In genomic region chr4:140089216-140089615, GRCh38 we compare ENCODE assay signal across 25 cellular contexts.
"Had no signal": no experiment of that assay in that cellular context is flagged by ENCODE, and none has a peak within 500 bp of the region (broad histone marks: within the 10 kb centered on the region; RNA-seq: fewer than 3 reads in every experiment).

No MANE protein-coding gene starts in this region.

- H3K27ac ChIP-seq: breast epithelium, Peyer's patch, RWPE1 had no signal

- H3K36me3 Mint-ChIP-seq: activated naive CD4-positive, alpha-beta T cell treated with anti-CD3 and anti-CD28 coated beads, Interleukin-2, amount 10 ng/mL, durations not matched to agents 7 days and 5 days had no signal

- H3K27me3 Mint-ChIP-seq: activated CD8-positive, alpha-beta T cell treated with anti-CD3 and anti-CD28 coated beads for 36 hours; activated naive CD8-positive, alpha-beta T cell treated with anti-CD3 and anti-CD28 coated beads for 36 hours had no signal

- ATAC-seq: activated CD4-positive, CD25-positive, alpha-beta regulatory T cell treated with anti-CD3 and anti-CD28 coated beads, Interleukin-2, amount 50 U/mL, for 24 hours; activated CD8-positive, alpha-beta T cell treated with anti-CD3 and anti-CD28 coated beads for 36 hours; activated T-cell treated with anti-CD3 and anti-CD28 coated beads, Interleukin-2, amount 50 U/mL, for 72 hours had no signal

- H3K27ac Mint-ChIP-seq: activated CD8-positive, alpha-beta T cell treated with anti-CD3 and anti-CD28 coated beads for 36 hours; activated naive CD4-positive, alpha-beta T cell treated with anti-CD3 and anti-CD28 coated beads, Interleukin-2, amount 10 ng/mL, durations not matched to agents 7 days and 5 days; activated naive CD8-positive, alpha-beta T cell treated with anti-CD3 and anti-CD28 coated beads for 36 hours; activated T-cell treated with anti-CD3 and anti-CD28 coated beads, Interleukin-2, amount 50 U/mL, for 72 hours; activated T-helper 2 cell treated with anti-CD3 and anti-CD28 coated beads, Interferon-gamma antibody, Interleukin-2, Interleukin-4, amounts not matched to agents 10 μg/mL and 5 μg/mL and 100 μg/mL, durations not matched to agents 14 hours and 24 hours and 36 hours had no signal

- H3K9me3 ChIP-seq: breast epithelium, Peyer's patch had no signal

- H3K4me3 ChIP-seq: breast epithelium, Peyer's patch had no signal

- H3K27me3 ChIP-seq: breast epithelium, Peyer's patch had no signal

- DNase-seq: activated CD4-positive, alpha-beta T cell treated with anti-CD3 and anti-CD28 coated beads for 4 hours; activated CD8-positive, alpha-beta memory T cell treated with anti-CD3 and anti-CD28 coated beads, Interleukin-2, amount 50 U/mL, for 4 hours; activated CD8-positive, alpha-beta T cell treated with anti-CD3 and anti-CD28 coated beads for 36 hours; activated gamma-delta T cell treated with Interleukin-2 at 50 U/mL for 16 hours; activated naive CD4-positive, alpha-beta T cell treated with anti-CD3 and anti-CD28 coated beads, Interleukin-2, amount 10 ng/mL, durations not matched to agents 7 days and 5 days; activated naive CD8-positive, alpha-beta T cell treated with anti-CD3 and anti-CD28 coated beads for 36 hours; activated T-cell treated with anti-CD3 and anti-CD28 coated beads, Interleukin-2, amount 50 U/mL, for 72 hours; anterior cingulate cortex; caudate nucleus; KG1; NCI-H1048; NCI-H1417; NCI-H1930; NCI-H2171 treated with DMSO at 0.1 percent for 48 hours; NCI-H345; NCI-H510A; NCI-H526 treated with DMSO at 0.1 percent for 48 hours; NCI-H82; Peyer's patch; Right ventricle myocardium superior; T-helper 1 cell had no signal

- H3K9me3 Mint-ChIP-seq: activated CD8-positive, alpha-beta T cell treated with anti-CD3 and anti-CD28 coated beads for 36 hours; activated naive CD4-positive, alpha-beta T cell treated with anti-CD3 and anti-CD28 coated beads, Interleukin-2, amount 10 ng/mL, durations not matched to agents 7 days and 5 days; activated naive CD8-positive, alpha-beta T cell treated with anti-CD3 and anti-CD28 coated beads for 36 hours; activated T-cell treated with anti-CD3 and anti-CD28 coated beads, Interleukin-2, amount 50 U/mL, for 72 hours; activated T-helper 2 cell treated with anti-CD3 and anti-CD28 coated beads, Interferon-gamma antibody, Interleukin-2, Interleukin-4, amounts not matched to agents 10 μg/mL and 5 μg/mL and 100 μg/mL, durations not matched to agents 14 hours and 24 hours and 36 hours had no signal

- H3K36me3 ChIP-seq: breast epithelium, Peyer's patch had no signal

- H3K4me3 Mint-ChIP-seq: activated CD8-positive, alpha-beta T cell treated with anti-CD3 and anti-CD28 coated beads for 36 hours; activated naive CD4-positive, alpha-beta T cell treated with anti-CD3 and anti-CD28 coated beads, Interleukin-2, amount 10 ng/mL, durations not matched to agents 7 days and 5 days; activated naive CD8-positive, alpha-beta T cell treated with anti-CD3 and anti-CD28 coated beads for 36 hours; activated T-cell treated with anti-CD3 and anti-CD28 coated beads, Interleukin-2, amount 50 U/mL, for 72 hours had no signal
